In genomic region chr12:51923506-51924365, GRCh38 we compare ENCODE assay signal across 8 cellular contexts. TPM values are rescaled to one million over a fixed set of nuclear protein-coding genes. Genes with fewer than 3 reads are reported as not detected.
DNase-seq lines count a peak whose midpoint lies in the region; ATAC-seq and TF ChIP-seq lines count a peak whose summit lies in the region.

No MANE protein-coding gene starts in this region.

- H3K36me3 ChIP-seq in RWPE2 (ENCODE audit: low read depth) (no peaks in the 10 kb centered on the region), hepatocyte (replicated peaks; ENCODE audit: insufficient read depth, low read depth) (no peaks in the 10 kb centered on the region), spleen (peaks cover 0 to 25% (median 3%) of the 10 kb centered on the region in 6 donors)

- H3K4me3 ChIP-seq in RWPE2 (ENCODE audit: severe bottlenecking) (no peak overlapping the region), hepatocyte (no peak overlapping the region), spleen (peak overlapping the region in 3 of 8 donors; percentile 3 to 45 (median 14))

- no peaks in the 10 kb centered on the region for H4K20me1 ChIP-seq in hepatocyte (ENCODE audit: insufficient read depth, poor library complexity, severe bottlenecking)

- no peak for TF ChIP-seq POLR2A in spleen (IDR thresholded peaks at IDR 0.05)

- intact Hi-C loops in spleen (cut with DNase I; ENCODE audit: low total_unique reads), result no loop called here

- peak overlapping the region; percentile 24 for H3K4me2 ChIP-seq in hepatocyte

- no peaks in the 10 kb centered on the region for H3K79me2 ChIP-seq in hepatocyte

- H3K9me3 ChIP-seq in RWPE2 (ENCODE audit: severe bottlenecking), result no peaks in the 10 kb centered on the region
- H3K9me3 ChIP-seq in hepatocyte (ENCODE audit: low read depth), result no peaks in the 10 kb centered on the region
- H3K9me3 ChIP-seq in spleen, result no peaks in the 10 kb centered on the region

- no peaks in the 10 kb centered on the region for H3K27me3 ChIP-seq in RWPE2 (ENCODE audit: insufficient read depth, poor library complexity, severe bottlenecking)
- no peaks in the 10 kb centered on the region for H3K27me3 ChIP-seq in hepatocyte
- H3K27me3 ChIP-seq in spleen (replicated peaks in 1 of 7), result no peaks in the 10 kb centered on the region

- TF ChIP-seq CTCF in RWPE2 (IDR thresholded peaks at IDR 0.05; ENCODE audit: poor library complexity, severe bottlenecking) (peak; percentile 69), hepatocyte (IDR thresholded peaks at IDR 0.05; ENCODE audit: poor library complexity) (peak; percentile 73), spleen (IDR thresholded peaks at IDR 0.05 in 8 of 11, conservative IDR thresholded peaks at IDR 0.05 in 3 of 11) (peak; percentile 56 to 96 (median 88))

- peak overlapping the region; percentile 29 for H2AFZ ChIP-seq in hepatocyte

- peak; percentile 44; the same call in 1 of the 3 replicates for ATAC-seq in RWPE2 (ENCODE audit: low read depth)

- H3K4me1 ChIP-seq in RWPE2 (ENCODE audit: insufficient read depth, poor library complexity, severe bottlenecking) (no peaks in the 10 kb centered on the region), hepatocyte (ENCODE audit: insufficient read depth) (peaks cover 13% of the 10 kb centered on the region), spleen (peaks cover 19 to 58% (median 48%) of the 10 kb centered on the region in 6 donors)

- WGBS in hepatocyte (ENCODE audit: low lambda C conversion rate, missing lambda C conversion rate), result 44% methylated on average over 30 of the region's 31 CpGs
- WGBS in spleen, 5 donors, result 23 to 52% (median 27%) methylated on average over 15 to 31 of the region's 31 CpGs

- no peaks in the 10 kb centered on the region for H3K9me2 ChIP-seq in hepatocyte (replicated peaks; ENCODE audit: insufficient read depth)

- H3K27ac ChIP-seq in RWPE2 (ENCODE audit: poor library complexity, severe bottlenecking) (no peak overlapping the region), hepatocyte (no peak overlapping the region), spleen (peak overlapping the region in 7 of 8 donors; percentile 69 to 83 (median 79))

- DNase-seq in GM03348 (ENCODE audit: low spot score) (peak; percentile 89), RWPE2 (ENCODE audit: low spot score) (no peak), hepatocyte (ENCODE audit: low spot score) (peak; percentile 67), spleen (peak; percentile 92), COR-L47 (lab: John Stamatoyannopoulos, UW) (no peak), A172 (ENCODE audit: low spot score) (no peak), NCI-H2107 (lab: John Stamatoyannopoulos, UW) (no peak)
- peak; percentile 65 for DNase-seq in activated naive CD4-positive, alpha-beta T cell treated with anti-CD3 and anti-CD28 coated beads, Interleukin-2, amount 50 U/mL, for 16 hours

RNA-seq across cellular contexts. Expression of gene ACVRL1, which starts 16.4 kb away (rescaled TPM):
- 4.6 and 11.6 TPM in 2 replicates for total RNA-seq in hepatocyte
- 1.4 and 2.4 TPM in 2 replicates for polyA plus RNA-seq in hepatocyte
- total RNA-seq in spleen, result 100 to 1,000 TPM in 2 of 7 donors, 10 to 100 TPM in 5; 58.6 to 109 (median 92.3) TPM
- polyA plus RNA-seq in spleen, result 10 to 100 TPM; 12.5 to 21.0 (median 13.5) TPM
- total RNA-seq in A172 (2014; rRNA removed; shearing (Covaris generic)), result 10.3 and 11.7 TPM in 2 replicates

RNA-seq across cellular contexts. Expression of gene ACVR1B, which starts 27.8 kb away (rescaled TPM):
- total RNA-seq in hepatocyte (16.3 and 22.4 TPM in 2 replicates), spleen (10 to 100 TPM; 15.7 to 27.6 (median 23.5) TPM)
- polyA plus RNA-seq in hepatocyte (4.8 and 5.7 TPM in 2 replicates), spleen (1 to 10 TPM; 2.8 to 7.4 (median 2.8) TPM)
- total RNA-seq in A172 (2014; rRNA removed; shearing (Covaris generic)), result 3.8 and 6.9 TPM in 2 replicates

RNA-seq across cellular contexts. Expression of gene ANKRD33, which starts 35.8 kb away (rescaled TPM):
- total RNA-seq in hepatocyte (not detected in 2 replicates), spleen (not detected)
- polyA plus RNA-seq in hepatocyte (0.12 and 0.29 TPM in 2 replicates), spleen (not detected)
- total RNA-seq in A172 (2014; rRNA removed; shearing (Covaris generic)), result not detected in 2 replicates

Comparison
In these comparisons a context has a peak if more than half of its experiments do, and no peak if none do; other contexts are left out.
1. DNase-seq: peak in GM03348 (single experiment), activated naive CD4-positive, alpha-beta T cell treated with anti-CD3 and anti-CD28 coated beads, Interleukin-2, amount 50 U/mL, for 16 hours (single experiment), hepatocyte (single experiment) and spleen (single experiment); none in RWPE2 (single experiment), COR-L47 (single experiment), A172 (single experiment) and NCI-H2107 (single experiment).
2. H3K27ac ChIP-seq: peak in spleen (7 of 8); none in RWPE2 (single experiment) and hepatocyte (single experiment).
3. Peak in every context shown above with its lines, with median percentiles within 50 percentile points of each other: CTCF ChIP-seq.